Comparison of ENCODE assay signal across 7 cellular contexts in genomic region chr14:69391400-69391799, GRCh38. TPM values are rescaled to one million over a fixed set of nuclear protein-coding genes. Genes with fewer than 3 reads are reported as not detected.
DNase-seq lines count a peak whose midpoint lies in the region; ATAC-seq and TF ChIP-seq lines count a peak whose summit lies in the region.
"Not testable (repeated sequence)": the region's sequence is repeated elsewhere in the genome, so short reads cannot be mapped to it uniquely, and the experiment has no call there.

No MANE protein-coding gene starts in this region.

- H3K9ac ChIP-seq in DND-41 (ENCODE audit: low read depth, low read length); Loucy (ENCODE audit: low read depth, low read length, poor library complexity, severe bottlenecking): not testable (repeated sequence)

- H3K79me2 ChIP-seq in DND-41 (ENCODE audit: insufficient read depth, low read length) (peaks cover 100% of the 10 kb centered on the region), Loucy (ENCODE audit: insufficient read depth, low read length) (peaks cover 99% of the 10 kb centered on the region)

- DNase-seq in DND-41; osteocyte (ENCODE audit: extremely low spot score, unreplicated experiment): not testable (repeated sequence)
- DNase-seq in cardiac fibroblast (ENCODE audit: low read depth in 2 of 2) (peak; percentile 38 to 67), fibroblast of mammary gland (ENCODE audit: low read depth) (peak; percentile 64), hepatic stellate cell (ENCODE audit: low spot score) (peak; percentile 7)

- H3K36me3 Mint-ChIP-seq in activated T-helper 17 cell treated with anti-CD3 and anti-CD28 coated beads, Interleukin-2, amount 50 U/mL, for 72 hours (ENCODE audit: low read depth): peaks cover 100% of the 10 kb centered on the region
- H3K36me3 Mint-ChIP-seq in osteocyte (ENCODE audit: unreplicated experiment): peaks cover 62% of the 10 kb centered on the region

- not testable (repeated sequence) for H3K27me3 ChIP-seq in DND-41 (ENCODE audit: insufficient read depth, low read length, poor library complexity); Loucy (ENCODE audit: insufficient read depth, low read length, poor library complexity, severe bottlenecking)

- not testable (repeated sequence) for H2AFZ ChIP-seq in DND-41 (ENCODE audit: low read depth, low read length); Loucy (ENCODE audit: low read length)

- H3K4me1 ChIP-seq in DND-41 (ENCODE audit: insufficient read depth, low read length) (peaks cover 59% of the 10 kb centered on the region), Loucy (ENCODE audit: insufficient read depth, low read length, poor library complexity, severe bottlenecking) (peaks cover 59% of the 10 kb centered on the region)

- H3K4me3 Mint-ChIP-seq in activated T-helper 17 cell treated with anti-CD3 and anti-CD28 coated beads, Interleukin-2, amount 50 U/mL, for 72 hours: peak overlapping the region; percentile 61
- not testable (repeated sequence) for H3K4me3 Mint-ChIP-seq in osteocyte (ENCODE audit: unreplicated experiment)

- H3K4me2 ChIP-seq in DND-41 (ENCODE audit: insufficient read depth, low read length) (peak overlapping the region; percentile 55; the same call in 1 of the 2 replicates), Loucy (ENCODE audit: low read depth, low read length, poor library complexity, severe bottlenecking) (peak overlapping the region; percentile 93)

- H3K27ac ChIP-seq in DND-41 (ENCODE audit: low read length): not testable (repeated sequence)

- not testable (repeated sequence) for H3F3A ChIP-seq in Loucy (ENCODE audit: low read depth)

- not testable (repeated sequence) for TF ChIP-seq CTCF in DND-41 (IDR thresholded peaks at IDR 0.05; ENCODE audit: borderline replicate concordance, extremely low read depth, low read length, poor library complexity, severe bottlenecking); Loucy (conservative IDR thresholded peaks at IDR 0.05; ENCODE audit: low read length); cardiac fibroblast (IDR thresholded peaks at IDR 0.05; ENCODE audit: low read depth, low read length); fibroblast of mammary gland (conservative IDR thresholded peaks at IDR 0.05; ENCODE audit: control insufficient read depth, insufficient read depth, low read depth, low read length); osteocyte (IDR thresholded peaks at IDR 0.05)

- not testable (repeated sequence) for H3K9me2 ChIP-seq in Loucy (replicated peaks; ENCODE audit: low read depth, low read length)

- H3K36me3 ChIP-seq in DND-41 (ENCODE audit: insufficient read depth, low read length): peaks cover 93% of the 10 kb centered on the region
- peaks cover 80% of the 10 kb centered on the region for H3K36me3 ChIP-seq in Loucy (ENCODE audit: insufficient read depth, low read length)

- not testable (repeated sequence) for H3K27me3 Mint-ChIP-seq in activated T-helper 17 cell treated with anti-CD3 and anti-CD28 coated beads, Interleukin-2, amount 50 U/mL, for 72 hours; osteocyte (ENCODE audit: unreplicated experiment)

- peaks cover 84% of the 10 kb centered on the region for H4K20me1 ChIP-seq in DND-41 (ENCODE audit: insufficient read depth, low read length)
- peaks cover 89% of the 10 kb centered on the region for H4K20me1 ChIP-seq in Loucy (ENCODE audit: insufficient read depth, low read length, poor library complexity, severe bottlenecking)

- not testable (repeated sequence) for H3K9me3 ChIP-seq in DND-41 (ENCODE audit: insufficient read depth, low read length, severe bottlenecking); Loucy (ENCODE audit: insufficient read depth, low read depth, low read length)

- peak overlapping the region; percentile 56 for H3K27ac Mint-ChIP-seq in activated T-helper 17 cell treated with anti-CD3 and anti-CD28 coated beads, Interleukin-2, amount 50 U/mL, for 72 hours
- peak overlapping the region; percentile 4 for H3K27ac Mint-ChIP-seq in osteocyte (ENCODE audit: unreplicated experiment)

- H3K4me1 Mint-ChIP-seq in activated T-helper 17 cell treated with anti-CD3 and anti-CD28 coated beads, Interleukin-2, amount 50 U/mL, for 72 hours: peaks cover 51% of the 10 kb centered on the region
- peaks cover 10% of the 10 kb centered on the region for H3K4me1 Mint-ChIP-seq in osteocyte (ENCODE audit: unreplicated experiment)

- not testable (repeated sequence) for H3K9me3 Mint-ChIP-seq in activated T-helper 17 cell treated with anti-CD3 and anti-CD28 coated beads, Interleukin-2, amount 50 U/mL, for 72 hours; osteocyte (ENCODE audit: unreplicated experiment)

- H3K4me3 ChIP-seq in DND-41 (ENCODE audit: low read depth in 1 of 2, low read length in 2 of 2): 0 out of 4 replicates have a peak overlapping the region, but pooled peaks of 1 of the 2 experiments have one; percentile 24
- peak overlapping the region; percentile 90 for H3K4me3 ChIP-seq in Loucy (ENCODE audit: low read length, poor library complexity, severe bottlenecking)
- H3K4me3 ChIP-seq in cardiac fibroblast (replicated peaks in 1 of 2; ENCODE audit: low read depth in 2 of 2, low read length in 2 of 2); fibroblast of mammary gland (ENCODE audit: control insufficient read depth, low read depth, low read length): not testable (repeated sequence)

- ATAC-seq in DND-41 (ENCODE audit: insufficient read depth, low read depth); activated T-helper 17 cell treated with anti-CD3 and anti-CD28 coated beads, Interleukin-2, amount 50 U/mL, for 72 hours (replicated peaks): not testable (repeated sequence)

RNA-seq across cellular contexts. Expression of gene ERH, which starts 6.7 kb away (rescaled TPM):
- 100 to 1,000 TPM; 198 to 374 TPM for total RNA-seq in activated T-helper 17 cell treated with anti-CD3 and anti-CD28 coated beads, Interleukin-2, amount 50 U/mL, for 72 hours
- total RNA-seq in osteocyte: 193 and 211 TPM in 2 replicates

RNA-seq across cellular contexts. Expression of gene SLC39A9, which starts 7.1 kb away (rescaled TPM):
- total RNA-seq in activated T-helper 17 cell treated with anti-CD3 and anti-CD28 coated beads, Interleukin-2, amount 50 U/mL, for 72 hours: 10 to 100 TPM; 43.9 to 61.1 TPM
- total RNA-seq in osteocyte: 72.8 and 76.9 TPM in 2 replicates
